ENCODE assay signal across 8 cellular contexts in the genomic region with DNA sequence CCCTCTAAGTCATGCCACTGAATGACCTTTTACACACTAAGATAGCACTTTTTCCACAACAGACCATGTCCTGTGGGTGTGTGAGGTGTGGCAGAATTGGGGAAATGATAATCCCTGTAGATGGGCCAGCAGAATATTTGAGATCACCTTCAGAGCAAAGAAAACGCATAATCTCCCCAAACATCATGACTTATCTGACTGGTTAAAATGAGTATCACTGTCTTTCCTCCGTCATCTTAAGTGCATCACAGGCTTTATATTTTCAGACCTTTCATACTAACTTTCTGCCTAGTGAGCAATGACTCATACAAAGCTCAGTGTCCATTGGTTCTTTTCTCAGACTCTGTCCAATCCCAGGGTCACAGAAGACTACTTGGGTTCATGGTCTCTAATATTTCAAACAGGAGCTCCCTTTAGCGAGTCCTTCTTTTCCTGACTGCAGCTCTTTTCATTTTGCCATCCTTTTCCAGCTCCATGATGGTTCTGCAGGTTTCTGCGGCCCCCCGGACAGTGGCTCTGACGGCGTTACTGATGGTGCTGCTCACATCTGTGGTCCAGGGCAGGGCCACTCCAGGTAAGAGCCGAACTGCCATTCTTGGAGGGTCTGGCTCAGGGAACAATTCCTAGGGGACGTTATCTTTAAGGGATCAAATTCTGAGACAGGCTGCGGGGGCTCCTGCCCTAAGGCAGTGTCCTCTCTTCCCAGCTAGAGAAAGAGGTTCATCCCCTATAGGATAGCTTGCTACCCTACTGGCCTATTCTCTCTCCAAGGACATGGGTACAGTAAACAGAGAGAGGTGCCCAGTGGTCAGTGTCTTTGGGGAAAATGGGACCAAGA. TPM values are rescaled to one million over a fixed set of nuclear protein-coding genes. Genes with fewer than 3 reads are reported as not detected.
DNase-seq lines count a peak whose midpoint lies in the region; ATAC-seq and TF ChIP-seq lines count a peak whose summit lies in the region.

A gene (plus strand): TSS at position 423 of the 838 bp plus-strand sequence. CDS start 52 bp downstream, at position 475.

- POLR2A ChIA-PET in Panc1 (lab: Charles Lee), result no interaction called here

- no peak within 1 kb of the TSS for H3K27ac ChIP-seq in Panc1 (ENCODE audit: low read length)
- H3K27ac ChIP-seq in layer of hippocampus (ENCODE audit: low read depth, low read length), result peak within 1 kb of the TSS; percentile 86
- peak within 1 kb of the TSS; percentile 8 for H3K27ac ChIP-seq in subcutaneous abdominal adipose tissue (ENCODE audit: low read depth, low read length)

- no peaks in the 10 kb centered on the region for H3K4me1 ChIP-seq in Panc1 (ENCODE audit: control insufficient read depth, insufficient read depth, low read length)
- H3K4me1 ChIP-seq in subcutaneous abdominal adipose tissue (ENCODE audit: control insufficient read depth in 5 of 5, insufficient read depth in 5 of 5, low read length in 5 of 5), result peaks cover 3 to 68% (median 17%) of the 10 kb centered on the region in 5 donors

- H3K36me3 ChIP-seq in Panc1 (ENCODE audit: control insufficient read depth, insufficient read depth, low read length), result no peaks in the 10 kb centered on the region
- H3K36me3 ChIP-seq in subcutaneous abdominal adipose tissue (ENCODE audit: control insufficient read depth in 5 of 5, insufficient read depth in 5 of 5, low read length in 5 of 5), result no peaks in the 10 kb centered on the region

- CTCF ChIA-PET in Panc1 (lab: Charles Lee), result no interaction called here

- H3K27me3 ChIP-seq in Panc1 (ENCODE audit: control insufficient read depth, insufficient read depth, low read length) (peaks cover 18% of the 10 kb centered on the region), layer of hippocampus (ENCODE audit: control insufficient read depth, insufficient read depth, low read length) (no peaks in the 10 kb centered on the region), subcutaneous abdominal adipose tissue (ENCODE audit: control insufficient read depth in 5 of 5, insufficient read depth in 4 of 5, low read length in 5 of 5) (peaks cover 0 to 12% (median 0%) of the 10 kb centered on the region in 5 donors)

- DNase-seq in COLO829 (ENCODE audit: low spot score) (peak; percentile 71), Panc1 (ENCODE audit: low read depth, low spot score) (no peak), cardiac fibroblast (ENCODE audit: low read depth in 2 of 2) (peak; percentile 67 to 70)
- DNase-seq in effector CD8-positive, alpha-beta T cell (lab: John Stamatoyannopoulos, UW), result no peak

- BruUV-seq in Panc1 (replicated peaks; lab: Mats Ljungman, UMichigan), result no TSS peak

- H3K9ac ChIP-seq in subcutaneous abdominal adipose tissue (ENCODE audit: low read length in 5 of 5), result peak within 1 kb of the TSS; percentile 10 to 71 (median 60)

- H3K4me3 ChIP-seq in Panc1 (ENCODE audit: low read depth in 2 of 2, low read length in 2 of 2) (no peak within 1 kb of the TSS), cardiac fibroblast (replicated peaks in 1 of 2; ENCODE audit: low read depth in 2 of 2, low read length in 2 of 2) (no peak within 1 kb of the TSS), subcutaneous abdominal adipose tissue (ENCODE audit: low read depth in 1 of 5, low read length in 5 of 5) (peak within 1 kb of the TSS; percentile 57 to 79 (median 71))

- in situ Hi-C loops in Panc1 (cut with HindIII; ENCODE audit: low pct_unique_long_range_greater_than_20kb, low sequenced_read_pairs), result no loop called here

- intact Hi-C loops in Panc1 (cut with micrococcal nuclease; ENCODE audit: unreplicated experiment), result no loop called here

- H3K9me3 ChIP-seq in Panc1 (ENCODE audit: control insufficient read depth, insufficient read depth, low read depth, low read length) (no peaks in the 10 kb centered on the region), subcutaneous abdominal adipose tissue (ENCODE audit: control insufficient read depth in 5 of 5, low read length in 5 of 5) (no peaks in the 10 kb centered on the region)

- TF ChIP-seq CTCF in Panc1 (IDR thresholded peaks at IDR 0.05) (no peak), cardiac fibroblast (IDR thresholded peaks at IDR 0.05; ENCODE audit: low read depth, low read length) (no peak)

- ATAC-seq in GM18873 (IDR thresholded peaks at IDR 0.05; ENCODE audit: low FRiP score, unreplicated experiment) (peak; percentile 65), HG03039 (IDR thresholded peaks at IDR 0.05; ENCODE audit: unreplicated experiment) (peak; percentile 55), Panc1 (peak; percentile 74; the same call in 1 of the 2 replicates)

RNA-seq across cellular contexts. Expression of the gene that starts here (rescaled TPM):
- 0.64 TPM for total RNA-seq in Panc1 (2021; ENCODE audit: unreplicated experiment)
- polyA plus RNA-seq in Panc1 (2012; ENCODE audit: insufficient read length), result not detected

Comparison
In these comparisons a context has a peak if more than half of its experiments do, and no peak if none do; other contexts are left out.
1. Peak in ATAC-seq in Panc1; RNA of the gene not detected or under 1 TPM.
2. DNase-seq: peak in COLO829 (single experiment) and cardiac fibroblast (2 of 2); none in Panc1 (single experiment) and effector CD8-positive, alpha-beta T cell (single experiment).
3. H3K4me3 ChIP-seq: peak in subcutaneous abdominal adipose tissue (5 of 5); none in Panc1 (0 of 2) and cardiac fibroblast (0 of 2).
4. Peak in every context shown above with its lines, with median percentiles within 50 percentile points of each other: ATAC-seq.